Comparison of ENCODE assay signal across 20 cellular contexts in the genomic region with DNA sequence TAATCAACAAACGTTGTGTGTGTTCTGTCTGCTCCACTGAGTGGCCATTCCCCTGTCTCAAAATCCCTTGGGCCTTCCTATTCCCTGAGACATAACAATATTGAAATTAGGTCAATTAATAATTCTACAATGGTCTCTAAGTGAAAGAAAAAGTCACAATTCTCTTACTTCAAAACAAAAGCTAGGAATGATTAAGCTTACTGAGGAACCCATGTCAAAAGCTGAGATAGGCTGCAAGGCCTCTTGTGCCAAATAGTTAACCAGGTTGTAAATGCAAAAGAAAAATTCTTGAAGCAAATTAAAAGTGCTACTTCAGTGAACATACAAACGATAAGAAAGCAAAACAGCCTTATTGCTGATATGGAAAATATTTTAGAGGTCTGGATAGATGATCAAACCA.
A peak's percentile ranks its signal among the peaks of the same experiment; 100 is the strongest.
DNase-seq lines count a peak whose midpoint lies in the region; ATAC-seq and TF ChIP-seq lines count a peak whose summit lies in the region.
"Had no signal": no experiment of that assay in that cellular context is flagged by ENCODE, and none has a peak within 500 bp of the region (broad histone marks: within the 10 kb centered on the region; RNA-seq: fewer than 3 reads in every experiment).

No MANE protein-coding gene starts in this region.

- H3K9me3 Mint-ChIP-seq in activated T-cell treated with anti-CD3 and anti-CD28 coated beads, Interleukin-2, amount 50 U/mL, for 24 hours, result peaks cover under 1% of the 10 kb centered on the region
- H3K9me3 Mint-ChIP-seq in CD4-positive, alpha-beta memory T cell, result peaks cover 0 to 3% (median 0%) of the 10 kb centered on the region in 8 donors
- H3K9me3 Mint-ChIP-seq in T-cell (peaks cover 0 to 2% (median 0%) of the 10 kb centered on the region in 3 donors), memory B cell (peaks cover 3% of the 10 kb centered on the region), MCF 10A (ENCODE audit: unreplicated experiment) (peaks cover 10% of the 10 kb centered on the region)

- peaks cover 17% of the 10 kb centered on the region for H3K4me1 ChIP-seq in CD4-positive, alpha-beta memory T cell (ENCODE audit: insufficient read depth, low read length)
- no peaks in the 10 kb centered on the region for H3K4me1 ChIP-seq in ascending aorta

- POLR2A ChIA-PET in CD4-positive, alpha-beta memory T cell (lab: Charles Lee; ENCODE audit: partially characterized antibody), result interaction anchor here (0.8 to 1.9 kb wide), 10 partner anchors 9 to 132 kb away, joined by 3 to 15 read pairs (median 4); a partner anchor contains a TSS
- POLR2A ChIA-PET in T-cell (lab: Charles Lee), result interaction anchor here in 1 of 2 donors (0.6 kb wide), 1 partner anchor 883 kb away, joined by 3 read pairs; no protein-coding TSS in a partner anchor
- POLR2A ChIA-PET in MCF 10A (lab: Yijun Ruan, JAX), result interaction anchor here (1.0 kb wide), 1 partner anchor 10 kb away, joined by 3 read pairs; no protein-coding TSS in a partner anchor

- no peak overlapping the region for H3K27ac ChIP-seq in CD4-positive, alpha-beta memory T cell (ENCODE audit: low read depth, low read length)
- no peak overlapping the region for H3K27ac ChIP-seq in ascending aorta
- H3K27ac ChIP-seq: KMS-11, RWPE1 had no signal

- CTCF ChIA-PET in CD4-positive, alpha-beta memory T cell (lab: Charles Lee; ENCODE audit: partially characterized antibody), result interaction anchor here (0.8 to 1.1 kb wide), 2 partner anchors 49 to 66 kb away, joined by 3 read pairs; no protein-coding TSS in a partner anchor
- CTCF ChIA-PET in T-cell (lab: Charles Lee) (interaction anchor here in 1 of 2 donors (0.6 to 1.5 kb wide), 3 partner anchors 11 to 1418 kb away, joined by 3 to 4 read pairs (median 3); no protein-coding TSS in a partner anchor), MCF 10A (lab: Yijun Ruan, JAX) (interaction anchor here (0.6 kb wide), 1 partner anchor 1363 kb away, joined by 3 read pairs; no protein-coding TSS in a partner anchor)

- H3K27ac Mint-ChIP-seq in activated T-cell treated with anti-CD3 and anti-CD28 coated beads, Interleukin-2, amount 50 U/mL, for 24 hours, result peak overlapping the region; percentile 26
- peak overlapping the region; percentile 15 to 93 (median 72) for H3K27ac Mint-ChIP-seq in CD4-positive, alpha-beta memory T cell
- peak overlapping the region; percentile 87 to 93 for H3K27ac Mint-ChIP-seq in T-cell
- H3K27ac Mint-ChIP-seq in memory B cell, result peak overlapping the region; percentile 17
- H3K27ac Mint-ChIP-seq in MCF 10A (ENCODE audit: low read depth, unreplicated experiment), result no peak overlapping the region

- no peak for DNase-seq in activated T-cell treated with anti-CD3 and anti-CD28 coated beads, Interleukin-2, amount 50 U/mL, for 24 hours
- no peak for DNase-seq in activated T-cell treated with anti-CD3 and anti-CD28 coated beads, Interleukin-2, amount 50 U/mL, for 1 hour
- no peak for DNase-seq in CD4-positive, alpha-beta memory T cell
- DNase-seq in T-cell (no peak), memory B cell (ENCODE audit: low spot score in 2 of 2) (no peak), MCF 10A (ENCODE audit: unreplicated experiment) (no peak), ascending aorta (ENCODE audit: low spot score in 2 of 2) (no peak)
- DNase-seq: EL; GF-D8; IMR-90; NCI-H1105; NCI-H146; NCI-H2029; NCI-H226; NCI-H510A treated with DMSO at 0.1 percent for 48 hours; NCI-H774; NK-92 treated with Interleukin-12 subunit alpha and Interleukin-12 subunit beta, amount 100 ng/mL, for 24 hours had no signal

- H3K27me3 Mint-ChIP-seq in activated T-cell treated with anti-CD3 and anti-CD28 coated beads, Interleukin-2, amount 50 U/mL, for 24 hours, result no peaks in the 10 kb centered on the region
- no peaks in the 10 kb centered on the region for H3K27me3 Mint-ChIP-seq in CD4-positive, alpha-beta memory T cell
- H3K27me3 Mint-ChIP-seq in T-cell (no peaks in the 10 kb centered on the region), memory B cell (no peaks in the 10 kb centered on the region), MCF 10A (ENCODE audit: insufficient read depth, unreplicated experiment) (no peaks in the 10 kb centered on the region)

- ATAC-seq in T-cell (replicated peaks in 1 of 4), result peak in 1 of 4 experiments; percentile 12
- no peak for ATAC-seq in memory B cell (ENCODE audit: low read depth)
- ATAC-seq: HCT116 had no signal

- H3K4me1 Mint-ChIP-seq in activated T-cell treated with anti-CD3 and anti-CD28 coated beads, Interleukin-2, amount 50 U/mL, for 24 hours (ENCODE audit: low read depth), result peaks cover 36% of the 10 kb centered on the region
- peaks cover 20 to 29% (median 25%) of the 10 kb centered on the region in 4 donors for H3K4me1 Mint-ChIP-seq in CD4-positive, alpha-beta memory T cell
- H3K4me1 Mint-ChIP-seq in T-cell (peaks cover 23 to 43% (median 40%) of the 10 kb centered on the region in 3 donors), memory B cell (no peaks in the 10 kb centered on the region), MCF 10A (ENCODE audit: insufficient read depth, unreplicated experiment) (no peaks in the 10 kb centered on the region)

- intact Hi-C loops in CD4-positive, alpha-beta memory T cell (cut with micrococcal nuclease), result loop anchor here (5.0 kb wide), 1 partner anchor 62 kb away; no protein-coding TSS in a partner anchor
- intact Hi-C loops in MCF 10A (cut with micrococcal nuclease), result no loop called here
- intact Hi-C loops in ascending aorta (cut with DNase I), result no loop called here

- H3K27me3 ChIP-seq in CD4-positive, alpha-beta memory T cell (ENCODE audit: insufficient read depth, low read length), result no peaks in the 10 kb centered on the region
- no peaks in the 10 kb centered on the region for H3K27me3 ChIP-seq in ascending aorta

- peaks cover 32% of the 10 kb centered on the region for H3K36me3 Mint-ChIP-seq in activated T-cell treated with anti-CD3 and anti-CD28 coated beads, Interleukin-2, amount 50 U/mL, for 24 hours (ENCODE audit: low read depth)
- H3K36me3 Mint-ChIP-seq in CD4-positive, alpha-beta memory T cell, result peaks cover 31 to 34% of the 10 kb centered on the region in 2 donors
- H3K36me3 Mint-ChIP-seq in T-cell, result peaks cover 44% of the 10 kb centered on the region
- peaks cover 18% of the 10 kb centered on the region for H3K36me3 Mint-ChIP-seq in memory B cell
- no peaks in the 10 kb centered on the region for H3K36me3 Mint-ChIP-seq in MCF 10A (ENCODE audit: insufficient read depth, unreplicated experiment)

- H3K4me3 ChIP-seq in CD4-positive, alpha-beta memory T cell (ENCODE audit: low read length in 2 of 2), result no peak overlapping the region
- H3K4me3 ChIP-seq in ascending aorta, result no peak overlapping the region

- BruUV-seq in MCF 10A (replicated peaks; lab: Mats Ljungman, UMichigan), result no TSS peak

- no peak overlapping the region for H3K4me3 Mint-ChIP-seq in activated T-cell treated with anti-CD3 and anti-CD28 coated beads, Interleukin-2, amount 50 U/mL, for 24 hours
- H3K4me3 Mint-ChIP-seq in CD4-positive, alpha-beta memory T cell, result peak overlapping the region in 6 of 8 donors; percentile 33 to 65 (median 50)
- H3K4me3 Mint-ChIP-seq in T-cell (no peak overlapping the region), memory B cell (no peak overlapping the region), MCF 10A (ENCODE audit: unreplicated experiment) (no peak overlapping the region)

- no peaks in the 10 kb centered on the region for H3K36me3 ChIP-seq in CD4-positive, alpha-beta memory T cell (ENCODE audit: insufficient read depth, low read length)
- H3K36me3 ChIP-seq in ascending aorta, result no peaks in the 10 kb centered on the region

- H3K9me3 ChIP-seq in CD4-positive, alpha-beta memory T cell (ENCODE audit: control insufficient read depth in 1 of 2, low read length in 2 of 2), result no peaks in the 10 kb centered on the region
- H3K9me3 ChIP-seq in ascending aorta, result no peaks in the 10 kb centered on the region

- no peak for TF ChIP-seq CTCF in MCF 10A (IDR thresholded peaks at IDR 0.05; ENCODE audit: unreplicated experiment)
- TF ChIP-seq CTCF in ascending aorta (IDR thresholded peaks at IDR 0.05), result no peak

Comparison
In these comparisons a context has a peak if more than half of its experiments do, and no peak if none do; other contexts are left out.
1. H3K4me3 Mint-ChIP-seq: peak in CD4-positive, alpha-beta memory T cell (6 of 8); none in activated T-cell treated with anti-CD3 and anti-CD28 coated beads, Interleukin-2, amount 50 U/mL, for 24 hours (single experiment), T-cell (0 of 3), memory B cell (single experiment) and MCF 10A (single experiment).